1 cellular context compared by ENCODE assay signal in the genomic region with DNA sequence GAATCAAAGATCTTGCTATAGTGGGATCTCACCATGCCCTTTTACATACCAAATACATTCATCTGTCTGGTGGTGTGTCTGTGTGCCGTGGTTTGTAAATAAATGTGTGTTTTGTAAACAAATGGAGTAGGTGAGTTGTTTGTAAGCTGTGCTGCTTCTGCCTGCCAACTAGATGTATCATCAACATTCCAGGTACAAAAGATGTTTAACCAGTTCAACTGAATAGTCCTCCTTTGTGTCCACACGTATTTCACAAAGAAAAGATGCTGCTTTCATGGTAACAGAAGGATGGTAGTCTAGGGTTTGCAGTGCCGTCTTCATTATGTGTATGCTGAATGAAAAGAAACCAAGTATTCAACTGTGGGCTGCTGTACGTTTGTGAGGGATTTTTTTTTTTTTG.
TF ChIP-seq lines count a peak whose summit lies in the region.

No MANE protein-coding gene starts in this region.

TF ChIP-seq in WTC11, 78 proteins besides CTCF, POLR2A, EP300 and RAD21 (continued from another document):
- TF ChIP-seq, protein P1, sequence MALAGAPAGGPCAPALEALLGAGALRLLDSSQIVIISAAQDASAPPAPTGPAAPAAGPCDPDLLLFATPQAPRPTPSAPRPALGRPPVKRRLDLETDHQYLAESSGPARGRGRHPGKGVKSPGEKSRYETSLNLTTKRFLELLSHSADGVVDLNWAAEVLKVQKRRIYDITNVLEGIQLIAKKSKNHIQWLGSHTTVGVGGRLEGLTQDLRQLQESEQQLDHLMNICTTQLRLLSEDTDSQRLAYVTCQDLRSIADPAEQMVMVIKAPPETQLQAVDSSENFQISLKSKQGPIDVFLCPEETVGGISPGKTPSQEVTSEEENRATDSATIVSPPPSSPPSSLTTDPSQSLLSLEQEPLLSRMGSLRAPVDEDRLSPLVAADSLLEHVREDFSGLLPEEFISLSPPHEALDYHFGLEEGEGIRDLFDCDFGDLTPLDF (CRISPR knock-in tag; IDR thresholded peaks at IDR 0.05), result no peak
- TF ChIP-seq SP1 (CRISPR knock-in tag; conservative IDR thresholded peaks at IDR 0.05) (no peak), ZNF416 (CRISPR knock-in tag; IDR thresholded peaks at IDR 0.05) (no peak), JAZF1 (CRISPR knock-in tag; IDR thresholded peaks at IDR 0.05) (no peak), SMAD4 (CRISPR knock-in tag; IDR thresholded peaks at IDR 0.05) (no peak), ETV6 (CRISPR knock-in tag; IDR thresholded peaks at IDR 0.05) (no peak)
- TF ChIP-seq, protein P2, sequence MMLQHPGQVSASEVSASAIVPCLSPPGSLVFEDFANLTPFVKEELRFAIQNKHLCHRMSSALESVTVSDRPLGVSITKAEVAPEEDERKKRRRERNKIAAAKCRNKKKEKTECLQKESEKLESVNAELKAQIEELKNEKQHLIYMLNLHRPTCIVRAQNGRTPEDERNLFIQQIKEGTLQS (CRISPR knock-in tag; conservative IDR thresholded peaks at IDR 0.05), result no peak
- TF ChIP-seq, protein P3, sequence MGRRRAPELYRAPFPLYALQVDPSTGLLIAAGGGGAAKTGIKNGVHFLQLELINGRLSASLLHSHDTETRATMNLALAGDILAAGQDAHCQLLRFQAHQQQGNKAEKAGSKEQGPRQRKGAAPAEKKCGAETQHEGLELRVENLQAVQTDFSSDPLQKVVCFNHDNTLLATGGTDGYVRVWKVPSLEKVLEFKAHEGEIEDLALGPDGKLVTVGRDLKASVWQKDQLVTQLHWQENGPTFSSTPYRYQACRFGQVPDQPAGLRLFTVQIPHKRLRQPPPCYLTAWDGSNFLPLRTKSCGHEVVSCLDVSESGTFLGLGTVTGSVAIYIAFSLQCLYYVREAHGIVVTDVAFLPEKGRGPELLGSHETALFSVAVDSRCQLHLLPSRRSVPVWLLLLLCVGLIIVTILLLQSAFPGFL (CRISPR knock-in tag; IDR thresholded peaks at IDR 0.05; ENCODE audit: borderline replicate concordance), result no peak
